In the genomic region with DNA sequence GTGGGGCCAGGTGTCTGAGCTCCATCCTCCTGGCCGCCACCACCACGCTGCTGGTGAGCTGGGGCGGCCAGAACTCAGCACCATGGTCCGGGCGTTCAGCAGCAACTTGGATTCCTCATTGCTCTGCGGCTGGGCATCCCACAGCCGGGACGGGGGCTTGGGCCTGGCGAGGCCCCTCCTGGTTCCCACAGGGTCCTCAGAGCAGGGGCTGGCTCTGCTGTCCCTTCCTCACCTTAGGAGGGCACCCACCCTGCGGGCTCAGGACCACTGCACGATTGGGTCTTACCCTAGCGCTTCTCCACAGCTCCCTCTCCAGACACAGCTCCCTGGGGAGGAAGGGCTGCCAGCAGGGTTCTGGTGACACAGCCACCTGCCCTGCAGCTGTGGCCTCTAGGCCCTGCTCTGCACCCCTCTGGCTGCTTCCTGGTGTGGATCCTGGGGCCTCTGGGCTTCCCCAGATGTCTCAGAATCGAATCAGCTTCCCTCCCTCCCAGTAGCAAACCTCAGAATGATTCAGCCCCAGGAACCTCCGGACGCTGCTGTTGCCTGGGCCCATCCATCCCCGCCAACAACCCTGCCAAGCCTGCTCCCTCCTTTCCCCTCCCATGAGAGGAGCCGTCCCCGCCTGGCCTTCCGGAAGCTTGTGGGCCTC, we compare ENCODE assay signal across 10 cellular contexts. TPM values are rescaled to one million over a fixed set of nuclear protein-coding genes. Genes with fewer than 3 reads are reported as not detected.
A peak's percentile ranks its signal among the peaks of the same experiment; 100 is the strongest.
DNase-seq lines count a peak whose midpoint lies in the region; ATAC-seq and TF ChIP-seq lines count a peak whose summit lies in the region.
"Had no signal": no experiment of that assay in that cellular context is flagged by ENCODE, and none has a peak within 500 bp of the region (broad histone marks: within the 10 kb centered on the region; RNA-seq: fewer than 3 reads in every experiment).

No MANE protein-coding gene starts in this region.

- no peaks in the 10 kb centered on the region for H4K20me1 ChIP-seq in GM23338 (replicated peaks; ENCODE audit: insufficient read depth)

- H3F3A ChIP-seq in GM23338 (replicated peaks; ENCODE audit: low read depth): no peaks in the 10 kb centered on the region

- H3K9me2 ChIP-seq in GM23338 (ENCODE audit: insufficient read depth): no peaks in the 10 kb centered on the region

- no peak overlapping the region for H3K4me3 Mint-ChIP-seq in GM23338
- H3K4me3 Mint-ChIP-seq: activated naive CD4-positive, alpha-beta T cell treated with anti-CD3 and anti-CD28 coated beads, Interleukin-2, amount 50 U/mL, for 24 hours had no signal

- H3K9me3 ChIP-seq in sigmoid colon: peaks cover 0 to 4% (median 0%) of the 10 kb centered on the region in 4 donors

- no peaks in the 10 kb centered on the region; the same call in 2 of the 3 replicates for H3K36me3 Mint-ChIP-seq in GM23338 (ENCODE audit: low read depth)

- no peaks in the 10 kb centered on the region for H3K27me3 ChIP-seq in GM23338 (ENCODE audit: insufficient read depth)
- H3K27me3 ChIP-seq in foreskin keratinocyte: no peaks in the 10 kb centered on the region
- peaks cover 0 to 15% (median 8%) of the 10 kb centered on the region in 3 donors for H3K27me3 ChIP-seq in sigmoid colon

- H3K79me2 ChIP-seq in GM23338 (replicated peaks; ENCODE audit: insufficient read depth): no peaks in the 10 kb centered on the region

- intact Hi-C loops in sigmoid colon (cut with DNase I): no loop called here

- no peak for TF ChIP-seq EP300 in sigmoid colon (IDR thresholded peaks at IDR 0.05)

- peaks cover 21% of the 10 kb centered on the region for H3K27me3 Mint-ChIP-seq in GM23338 (ENCODE audit: insufficient read depth, low read depth, poor library complexity)
- H3K27me3 Mint-ChIP-seq: activated naive CD4-positive, alpha-beta T cell treated with anti-CD3 and anti-CD28 coated beads, Interleukin-2, amount 50 U/mL, for 24 hours had no signal

- H3K4me2 ChIP-seq in GM23338: no peak overlapping the region

- H3K27ac ChIP-seq in GM23338 (ENCODE audit: low read depth) (no peak overlapping the region), foreskin keratinocyte (peak overlapping the region; percentile 46), sigmoid colon (no peak overlapping the region), caudate nucleus (ENCODE audit: low read depth, low read length) (no peak overlapping the region)

- H3K4me1 Mint-ChIP-seq in GM23338: peaks cover 20% of the 10 kb centered on the region

- peak overlapping the region; percentile 18; the same call in 1 of the 2 replicates for H2AFZ ChIP-seq in GM23338

- H3K36me3 ChIP-seq in GM23338 (ENCODE audit: insufficient read depth): no peaks in the 10 kb centered on the region
- no peaks in the 10 kb centered on the region for H3K36me3 ChIP-seq in sigmoid colon

- H3K4me1 ChIP-seq in GM23338 (ENCODE audit: insufficient read depth): peaks cover 6% of the 10 kb centered on the region; the same call in 1 of the 2 replicates
- peaks cover 44% of the 10 kb centered on the region for H3K4me1 ChIP-seq in foreskin keratinocyte
- H3K4me1 ChIP-seq in sigmoid colon: peaks cover 0 to 3% (median 0%) of the 10 kb centered on the region in 4 donors

- peaks cover 8% of the 10 kb centered on the region for H3K9me3 Mint-ChIP-seq in GM23338

- no peak for TF ChIP-seq CTCF in GM23338 (conservative IDR thresholded peaks at IDR 0.05; ENCODE audit: low read depth in 2 of 2)
- peak; percentile 31 for TF ChIP-seq CTCF in foreskin keratinocyte (conservative IDR thresholded peaks at IDR 0.05)
- no peak for TF ChIP-seq CTCF in sigmoid colon (IDR thresholded peaks at IDR 0.05)

- DNase-seq in GM23338 (ENCODE audit: low spot score) (no peak), RKO (ENCODE audit: low spot score) (peak; percentile 46), foreskin keratinocyte (peak; percentile 87 to 93), sigmoid colon (peak; percentile 63), AML-193 (lab: John Stamatoyannopoulos, UW) (no peak), Kasumi-1 (lab: John Stamatoyannopoulos, UW) (no peak), caudate nucleus (lab: John Stamatoyannopoulos, UW) (no peak)
- DNase-seq: NCI-H1105 treated with DMSO at 0.1 percent for 48 hours had no signal

- H3K27ac Mint-ChIP-seq in GM23338: no peak overlapping the region; the same call in 1 of the 2 replicates
- H3K27ac Mint-ChIP-seq: activated naive CD4-positive, alpha-beta T cell treated with anti-CD3 and anti-CD28 coated beads, Interleukin-2, amount 50 U/mL, for 24 hours had no signal

- WGBS in sigmoid colon, 2 donors: 67 to 87% methylated on average over 19 of the region's 19 CpGs

- peak; percentile 21; the same call in 1 of the 3 replicates for ATAC-seq in GM23338
- peak; percentile 89 for ATAC-seq in foreskin keratinocyte
- no peak for ATAC-seq in HG03520 (IDR thresholded peaks at IDR 0.05; ENCODE audit: unreplicated experiment)

- H3K4me3 ChIP-seq in GM23338: no peak overlapping the region
- no peak overlapping the region for H3K4me3 ChIP-seq in sigmoid colon

- no peak for TF ChIP-seq POLR2A in sigmoid colon (IDR thresholded peaks at IDR 0.05)

TF ChIP-seq in GM23338, 12 proteins besides CTCF, POLR2A, EP300 and RAD21:
- TF ChIP-seq POLR2AphosphoS5 (IDR thresholded peaks at IDR 0.05; ENCODE audit: low read depth): no peak

RNA-seq across cellular contexts. Expression of gene CRYAA, which starts 25.0 kb away (rescaled TPM):
- not detected in 2 replicates for total RNA-seq in GM23338 (2014; rRNA removed; shearing (Covaris generic))
- polyA plus RNA-seq in GM23338 (2016; fragmentation: Nextera tagmentation; extraction: Ambion mirVana): not detected in 2 replicates
- not detected in 2 replicates for total RNA-seq in foreskin keratinocyte
- not detected in 2 replicates for polyA plus RNA-seq in foreskin keratinocyte
- total RNA-seq in sigmoid colon: not detected
- polyA plus RNA-seq in sigmoid colon: not detected

Comparison
In these comparisons a context has a peak if more than half of its experiments do, and no peak if none do; other contexts are left out.
1. DNase-seq: peak in RKO (single experiment), foreskin keratinocyte (2 of 2) and sigmoid colon (single experiment); none in GM23338 (single experiment), AML-193 (0 of 2), Kasumi-1 (0 of 2) and caudate nucleus (0 of 61).